In genomic region chr21:14670409-14670808, GRCh38 we compare ENCODE assay signal across 1 cellular context.
TF ChIP-seq lines count a peak whose summit lies in the region.

No MANE protein-coding gene starts in this region.

TF ChIP-seq in K562, 482 proteins besides CTCF, POLR2A, EP300 and RAD21 (continued from another document):
- peak; percentile 32; the same call in 1 of the 2 replicates for TF ChIP-seq MAFK (IDR thresholded peaks at IDR 0.05; ENCODE audit: low read length)
- TF ChIP-seq MAFF (IDR thresholded peaks at IDR 0.05; ENCODE audit: low read length), result peak; percentile 44; the same call in 1 of the 2 replicates
- no peak for TF ChIP-seq ETV6 (IDR thresholded peaks at IDR 0.05; ENCODE audit: borderline replicate concordance in 1 of 2, low read depth in 2 of 2, low read length in 1 of 2)
- TF ChIP-seq ETV6 (CRISPR knock-in tag; IDR thresholded peaks at IDR 0.05; ENCODE audit: borderline replicate concordance), result no peak
- no peak for TF ChIP-seq RFX5 (IDR thresholded peaks at IDR 0.05; ENCODE audit: low read depth, low read length)
- TF ChIP-seq SIN3A (IDR thresholded peaks at IDR 0.05; ENCODE audit: borderline replicate concordance in 2 of 2, control insufficient read depth in 1 of 2, low read depth in 2 of 2, low read length in 2 of 2), result no peak
- no peak for TF ChIP-seq MCM3 (IDR thresholded peaks at IDR 0.05)
- no peak for TF ChIP-seq ZNF224 (CRISPR knock-in tag; IDR thresholded peaks at IDR 0.05)
- no peak for TF ChIP-seq RHOXF2B (CRISPR knock-in tag; conservative IDR thresholded peaks at IDR 0.05)
- no peak for TF ChIP-seq PHB2 (IDR thresholded peaks at IDR 0.05; ENCODE audit: low read depth)
- TF ChIP-seq ETS1 (conservative IDR thresholded peaks at IDR 0.05; ENCODE audit: control insufficient read depth, low read depth, low read length), result no peak
- no peak for TF ChIP-seq ZNF232 (CRISPR knock-in tag; IDR thresholded peaks at IDR 0.05)
- TF ChIP-seq CBX5 (IDR thresholded peaks at IDR 0.05; ENCODE audit: borderline replicate concordance, low read depth), result no peak
- no peak for TF ChIP-seq ESRRA (IDR thresholded peaks at IDR 0.05; ENCODE audit: borderline replicate concordance, low read depth)
- TF ChIP-seq C11orf30 (IDR thresholded peaks at IDR 0.05; ENCODE audit: low read depth), result peak; percentile 80
- no peak for TF ChIP-seq CREB1 (IDR thresholded peaks at IDR 0.05)
- no peak for TF ChIP-seq CREB1 (CRISPR knock-in tag; IDR thresholded peaks at IDR 0.05)
- TF ChIP-seq SMARCA5 (IDR thresholded peaks at IDR 0.05), result no peak
- TF ChIP-seq SNIP1 (IDR thresholded peaks at IDR 0.05; ENCODE audit: low read depth), result no peak
- TF ChIP-seq HIVEP1 (CRISPR knock-in tag; IDR thresholded peaks at IDR 0.05), result no peak
- TF ChIP-seq ZNF212 (CRISPR knock-in tag; IDR thresholded peaks at IDR 0.05), result no peak
- TF ChIP-seq NR0B1 (IDR thresholded peaks at IDR 0.05; ENCODE audit: partially characterized antibody), result no peak
